8 cellular contexts compared by ENCODE assay signal in genomic region chr14:28240909-28241308, GRCh38.
"Had no signal": no experiment of that assay in that cellular context is flagged by ENCODE, and none has a peak within 500 bp of the region (broad histone marks: within the 10 kb centered on the region; RNA-seq: fewer than 3 reads in every experiment).

No MANE protein-coding gene starts in this region.

- FAIRE-seq: G401.6, GM12878, GM12891, GM12892, GM18507, GM19239 had no signal

- ATAC-seq: GM12878 had no signal

- DNase-seq: GDM1, GF-D8 had no signal

- H3K4me3 ChIP-seq: GM12878 had no signal
